Comparison of ENCODE assay signal across 16 cellular contexts in genomic region chr3:140204271-140204984, GRCh38.
DNase-seq lines count a peak whose midpoint lies in the region; ATAC-seq, FAIRE-seq and TF ChIP-seq lines count a peak whose summit lies in the region.
"Had no signal": no experiment of that assay in that cellular context is flagged by ENCODE, and none has a peak within 500 bp of the region (broad histone marks: within the 10 kb centered on the region; RNA-seq: fewer than 3 reads in every experiment).

No MANE protein-coding gene starts in this region.

- peak overlapping the region; percentile 87 for H2BK120ac ChIP-seq in H1 (replicated peaks; ENCODE audit: low read depth, low read length)

- no peaks in the 10 kb centered on the region; the same call in 2 of the 3 replicates for H3K36me3 Mint-ChIP-seq in GM23338 (ENCODE audit: low read depth)
- H3K36me3 Mint-ChIP-seq: CD14-positive monocyte had no signal

- H3K36me3 ChIP-seq in GM23338 (ENCODE audit: insufficient read depth) = no peaks in the 10 kb centered on the region
- H3K36me3 ChIP-seq in HUES64 (ENCODE audit: insufficient read depth, low read length) = no peaks in the 10 kb centered on the region
- H3K36me3 ChIP-seq in H1 (ENCODE audit: control insufficient read depth in 2 of 4, insufficient read depth in 4 of 4, low read length in 3 of 4) = no peaks in the 10 kb centered on the region
- no peaks in the 10 kb centered on the region for H3K36me3 ChIP-seq in iPS-18a (ENCODE audit: control insufficient read depth, low read depth, low read length)

- H3K27ac ChIP-seq in GM23338 (ENCODE audit: low read depth) (peak overlapping the region; percentile 82), HUES64 (ENCODE audit: low read depth, low read length) (peak overlapping the region; percentile 94), H1 (ENCODE audit: low read depth, low read length) (no peak overlapping the region), iPS-18a (ENCODE audit: low read length) (peak overlapping the region; percentile 40)

- no peak overlapping the region for H2AFZ ChIP-seq in GM23338
- H2AFZ ChIP-seq in H1 (ENCODE audit: low read length) = no peak overlapping the region

- DNase-seq in GM23338 (ENCODE audit: low spot score) (peak; percentile 26), H1 (ENCODE audit: low read depth in 1 of 2, low spot score in 2 of 2) (peak in 1 of 2 experiments; percentile 50), posterior vena cava (ENCODE audit: low spot score) (no peak), lower leg skin (ENCODE audit: low spot score in 2 of 2) (no peak), H4 (ENCODE audit: low spot score) (no peak)
- DNase-seq: GDM1; GOT3; KG1; NK-92 treated with Interleukin-12 subunit alpha and Interleukin-12 subunit beta, amount 100 ng/mL, for 24 hours had no signal

- H2BK15ac ChIP-seq in H1 (ENCODE audit: low read length) = no peak overlapping the region

- H4K20me1 ChIP-seq in GM23338 (replicated peaks; ENCODE audit: insufficient read depth) = no peaks in the 10 kb centered on the region
- no peaks in the 10 kb centered on the region for H4K20me1 ChIP-seq in H1 (replicated peaks in 1 of 2; ENCODE audit: control insufficient read depth in 1 of 2, insufficient read depth in 2 of 2, low read length in 2 of 2)

- H3K9me3 ChIP-seq in HUES64 (ENCODE audit: insufficient read depth, low read depth, low read length) (no peaks in the 10 kb centered on the region), H1 (ENCODE audit: insufficient read depth in 2 of 2, low read depth in 1 of 2, low read length in 1 of 2) (no peaks in the 10 kb centered on the region), iPS-18a (ENCODE audit: control insufficient read depth, low read depth, low read length) (no peaks in the 10 kb centered on the region)

- H3K4ac ChIP-seq in H1 (replicated peaks; ENCODE audit: insufficient read length, low read depth, low read length) = peak overlapping the region; percentile 50

- H3K18ac ChIP-seq in H1 (ENCODE audit: extremely low read depth, low read length) = peak overlapping the region; percentile 96

- TF ChIP-seq EP300 in H1 (IDR thresholded peaks at IDR 0.05; ENCODE audit: borderline replicate concordance in 1 of 2, low read depth in 2 of 2, low read length in 2 of 2) = no peak

- POLR2A ChIA-PET in H1 (lab: Charles Lee; ENCODE audit: partially characterized antibody) = no interaction called here

- H3K9me2 ChIP-seq in GM23338 (ENCODE audit: insufficient read depth) = peaks cover 14% of the 10 kb centered on the region; the same call in 1 of the 2 replicates

- peak overlapping the region; percentile 15 for H3K4me3 Mint-ChIP-seq in GM23338
- H3K4me3 Mint-ChIP-seq: CD14-positive monocyte had no signal

- H2BK12ac ChIP-seq in H1 (ENCODE audit: low read depth, low read length) = peak overlapping the region; percentile 98; the same call in 1 of the 2 replicates

- 0 out of 2 replicates have a peak, but pooled peaks cover 9% of the 10 kb centered on the region for H3F3A ChIP-seq in GM23338 (replicated peaks; ENCODE audit: low read depth)

- H2BK20ac ChIP-seq in H1 (ENCODE audit: low read length) = peak overlapping the region; percentile 91

- H3K79me1 ChIP-seq in H1 (ENCODE audit: low read depth, low read length) = no peaks in the 10 kb centered on the region

- peaks cover 7% of the 10 kb centered on the region for H3K27me3 Mint-ChIP-seq in GM23338 (ENCODE audit: insufficient read depth, low read depth, poor library complexity)

- H3K9ac ChIP-seq in HUES64 (ENCODE audit: low read depth, low read length) (peak overlapping the region; percentile 37; the same call in 1 of the 2 replicates), H1 (replicated peaks in 1 of 4; ENCODE audit: extremely low read depth in 1 of 4, low read depth in 3 of 4, low read length in 3 of 4) (no peak overlapping the region), iPS-18a (ENCODE audit: low read length) (no peak overlapping the region)

- H3K79me2 ChIP-seq in GM23338 (replicated peaks; ENCODE audit: insufficient read depth) = no peaks in the 10 kb centered on the region
- H3K79me2 ChIP-seq in H1 (ENCODE audit: control insufficient read depth in 1 of 2, insufficient read depth in 2 of 2, low read length in 2 of 2) = no peaks in the 10 kb centered on the region

- 0 out of 2 replicates have a peak overlapping the region, but pooled peaks have one; percentile 41 for H3K27ac Mint-ChIP-seq in GM23338

- H3K9me3 Mint-ChIP-seq in GM23338 = 0 out of 3 replicates have a peak, but pooled peaks cover 3% of the 10 kb centered on the region

- H3K4me1 Mint-ChIP-seq in GM23338 = peaks cover 64% of the 10 kb centered on the region
- H3K4me1 Mint-ChIP-seq: CD14-positive monocyte had no signal

- TF ChIP-seq CTCF in GM23338 (conservative IDR thresholded peaks at IDR 0.05; ENCODE audit: low read depth in 2 of 2) = no peak
- no peak for TF ChIP-seq CTCF in H1 (IDR thresholded peaks at IDR 0.05; ENCODE audit: control extremely low read depth in 1 of 3, insufficient read depth in 1 of 3, low read depth in 1 of 3, low read length in 3 of 3)
- TF ChIP-seq CTCF in lower leg skin (IDR thresholded peaks at IDR 0.05) = no peak

- H3K4me2 ChIP-seq in GM23338 (peak overlapping the region; percentile 53), H1 (ENCODE audit: insufficient read depth in 1 of 2, low read depth in 2 of 2, low read length in 2 of 2) (peak overlapping the region; percentile 52 to 56)

- no peaks in the 10 kb centered on the region for H3K27me3 ChIP-seq in GM23338 (ENCODE audit: insufficient read depth)
- no peaks in the 10 kb centered on the region for H3K27me3 ChIP-seq in HUES64 (ENCODE audit: insufficient read depth, low read length)
- H3K27me3 ChIP-seq in H1 (replicated peaks in 1 of 4; ENCODE audit: control insufficient read depth in 3 of 4, extremely low read depth in 1 of 4, insufficient read depth in 3 of 4, low read length in 3 of 4) = peaks cover 0 to 2% (median 0%) of the 10 kb centered on the region in 4 experiments; a peak in 1 of 7 replicates
- H3K27me3 ChIP-seq in iPS-18a (ENCODE audit: control insufficient read depth, insufficient read depth, low read length) = no peaks in the 10 kb centered on the region

- H3K14ac ChIP-seq in H1 (ENCODE audit: insufficient read length) = no peak overlapping the region

- peak; percentile 77 for ATAC-seq in GM23338
- ATAC-seq in activated CD4-positive, CD25-positive, alpha-beta regulatory T cell treated with anti-CD3 and anti-CD28 coated beads, Interleukin-2, amount 50 U/mL, for 24 hours = no peak
- ATAC-seq: Panc1, SK-N-SH treated with all-trans-retinoic acid at 6 μM for 48 hours had no signal

- H3K4me3 ChIP-seq in GM23338 = peak overlapping the region; percentile 25
- H3K4me3 ChIP-seq in HUES64 (ENCODE audit: low read length) = peak overlapping the region; percentile 26; the same call in 1 of the 2 replicates
- peak overlapping the region in 2 of 4 experiments; percentile 0 to 17; a peak in 1 of 8 replicates for H3K4me3 ChIP-seq in H1 (ENCODE audit: extremely low read depth in 1 of 4, insufficient read depth in 2 of 4, low read depth in 3 of 4, low read length in 4 of 4)
- H3K4me3 ChIP-seq in iPS-18a (ENCODE audit: low read length) = peak overlapping the region; percentile 1
- no peak overlapping the region for H3K4me3 ChIP-seq in lower leg skin (ENCODE audit: low read depth, poor library complexity, severe bottlenecking)

- 0 out of 2 replicates have a peak overlapping the region, but pooled peaks have one; percentile 1 for H2AK5ac ChIP-seq in H1 (ENCODE audit: low read depth, low read length)

- CTCF ChIA-PET in H1 (lab: Charles Lee; ENCODE audit: partially characterized antibody) = interaction anchor here (0.7 to 3.2 kb wide), 6 partner anchors 9 to 75 kb away, joined by 3 to 20 read pairs (median 4); no protein-coding TSS in a partner anchor

- H4K8ac ChIP-seq in H1 (ENCODE audit: extremely low read depth, insufficient read depth, low read length) = no peak overlapping the region

- peaks cover 53% of the 10 kb centered on the region for H3K4me1 ChIP-seq in GM23338 (ENCODE audit: insufficient read depth)
- peaks cover 43% of the 10 kb centered on the region for H3K4me1 ChIP-seq in HUES64 (ENCODE audit: insufficient read depth, low read length)
- peaks cover 11 to 30% (median 26%) of the 10 kb centered on the region in 4 experiments for H3K4me1 ChIP-seq in H1 (replicated peaks in 1 of 4; ENCODE audit: control insufficient read depth in 3 of 4, insufficient read depth in 4 of 4, low read length in 3 of 4)
- H3K4me1 ChIP-seq in iPS-18a (ENCODE audit: control insufficient read depth, low read depth, low read length) = peaks cover 41% of the 10 kb centered on the region

- H4K91ac ChIP-seq in H1 (replicated peaks; ENCODE audit: insufficient read length, low read length) = peak overlapping the region; percentile 78

- peak overlapping the region; percentile 98; the same call in 1 of the 2 replicates for H2BK5ac ChIP-seq in H1 (ENCODE audit: low read depth, low read length)

- no peak overlapping the region for H3K56ac ChIP-seq in H1 (replicated peaks; ENCODE audit: insufficient read length, low read depth, low read length)

- H4K5ac ChIP-seq in H1 (ENCODE audit: insufficient read length, low read depth, low read length) = peak overlapping the region; percentile 82

- WGBS in HUES64 = 5% methylated on average over 5 of the region's 5 CpGs
- WGBS in H1 (ENCODE audit: extremely low coverage in 1 of 2, insufficient coverage in 1 of 2, insufficient read length in 1 of 2, insufficient replicate concordance in 2 of 2, low coverage in 1 of 2, low lambda C conversion rate in 2 of 2, missing lambda C conversion rate in 1 of 2), 2 experiments = 16% methylated on average over 5 of the region's 5 CpGs; no CpG with 5 or more reads in 1 of the 2 experiments
- WGBS in lower leg skin, 2 donors = 47 to 51% methylated on average over 5 of the region's 5 CpGs

- H3K23ac ChIP-seq in H1 (ENCODE audit: insufficient read length) = no peak overlapping the region

- TF ChIP-seq RAD21 in H1 (IDR thresholded peaks at IDR 0.05 in 1 of 2, conservative IDR thresholded peaks at IDR 0.05 in 1 of 2; ENCODE audit: low read depth in 2 of 2, low read length in 2 of 2) = no peak

- no peaks in the 10 kb centered on the region for H3K23me2 ChIP-seq in H1 (ENCODE audit: low read depth, low read length)

- TF ChIP-seq POLR2A in H1 (IDR thresholded peaks at IDR 0.05; ENCODE audit: control extremely low read depth in 1 of 2, low read depth in 2 of 2, low read length in 2 of 2) = no peak
- TF ChIP-seq POLR2A in lower leg skin (IDR thresholded peaks at IDR 0.05) = no peak

- intact Hi-C loops in posterior vena cava (cut with DNase I) = no loop called here
- intact Hi-C loops in lower leg skin (cut with DNase I; ENCODE audit: low total_unique reads) = no loop called here

- peak; percentile 57 for FAIRE-seq in H1 (lab: Jason Lieb, UNC)
- FAIRE-seq: A204.1 had no signal

TF ChIP-seq in GM23338, 12 proteins besides CTCF, POLR2A, EP300 and RAD21 (continues in another document):
- TF ChIP-seq NANOG (IDR thresholded peaks at IDR 0.05; ENCODE audit: borderline replicate concordance) = peak; percentile 98
- TF ChIP-seq JUNB (IDR thresholded peaks at IDR 0.05; ENCODE audit: unreplicated experiment) = no peak

TF ChIP-seq in H1, 55 proteins besides CTCF, POLR2A, EP300 and RAD21 (continues in another document):
- TF ChIP-seq POU5F1 (IDR thresholded peaks at IDR 0.05; ENCODE audit: low read depth, low read length) (peak; percentile 55; the same call in 1 of the 2 replicates), NANOG (IDR thresholded peaks at IDR 0.05; ENCODE audit: insufficient read depth, low read depth, low read length, poor library complexity, severe bottlenecking) (peak; percentile 77), CEBPB (IDR thresholded peaks at IDR 0.05; ENCODE audit: low read depth, low read length) (no peak)
